9 cellular contexts compared by ENCODE assay signal in genomic region chr12:119901670-119902069, GRCh38.
"Had no signal": no experiment of that assay in that cellular context is flagged by ENCODE, and none has a peak within 500 bp of the region (broad histone marks: within the 10 kb centered on the region; RNA-seq: fewer than 3 reads in every experiment).

No MANE protein-coding gene starts in this region.

- H3K9ac ChIP-seq: neural progenitor cell, parathyroid adenoma had no signal

- DNase-seq: uterus had no signal

- H3K4me2 ChIP-seq: hepatocyte, neural progenitor cell, smooth muscle cell had no signal

- H3K9me3 ChIP-seq: prostate gland, thyroid gland, upper lobe of left lung, uterus had no signal

- H3K4me1 ChIP-seq: neural progenitor cell, parathyroid adenoma, prostate gland, thyroid gland, uterus had no signal

- H3K27me3 ChIP-seq: hepatocyte, neural progenitor cell, thyroid gland, upper lobe of left lung, uterus had no signal

- H3K4me3 ChIP-seq: hepatocyte, lung, neural progenitor cell, prostate gland, smooth muscle cell, thyroid gland, upper lobe of left lung, uterus had no signal

- H3K79me2 ChIP-seq: hepatocyte, parathyroid adenoma had no signal

- H3K27ac ChIP-seq: hepatocyte, neural progenitor cell, parathyroid adenoma, prostate gland, thyroid gland, upper lobe of left lung, uterus had no signal

- H2AFZ ChIP-seq: hepatocyte, parathyroid adenoma had no signal

- H3K36me3 ChIP-seq: neural progenitor cell, prostate gland, thyroid gland, upper lobe of left lung, uterus had no signal
